In the genomic region with DNA sequence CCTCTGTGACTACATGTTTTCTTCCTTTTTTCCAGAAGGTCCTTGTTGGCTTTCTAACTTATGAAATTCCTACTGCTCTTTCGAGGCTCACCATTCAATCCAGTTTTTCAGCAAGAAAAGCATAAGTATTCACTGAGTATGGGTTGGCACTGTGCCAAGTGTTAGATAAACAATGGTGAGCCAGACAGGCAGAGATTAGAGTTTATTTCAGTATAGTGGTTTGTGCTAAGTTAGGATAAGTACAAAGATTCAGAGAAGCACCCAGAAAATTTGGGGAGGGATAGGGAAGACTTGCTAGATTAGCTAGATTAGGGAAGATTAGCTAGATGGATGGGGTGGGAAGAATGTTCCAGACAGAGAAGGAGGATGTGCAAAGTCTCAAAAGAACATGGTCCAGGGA, we compare ENCODE assay signal across 1 cellular context.
TF ChIP-seq lines count a peak whose summit lies in the region.

No MANE protein-coding gene starts in this region.

TF ChIP-seq in H1, 55 proteins besides CTCF, POLR2A, EP300 and RAD21 (continued from another document):
- TF ChIP-seq, protein P1, sequence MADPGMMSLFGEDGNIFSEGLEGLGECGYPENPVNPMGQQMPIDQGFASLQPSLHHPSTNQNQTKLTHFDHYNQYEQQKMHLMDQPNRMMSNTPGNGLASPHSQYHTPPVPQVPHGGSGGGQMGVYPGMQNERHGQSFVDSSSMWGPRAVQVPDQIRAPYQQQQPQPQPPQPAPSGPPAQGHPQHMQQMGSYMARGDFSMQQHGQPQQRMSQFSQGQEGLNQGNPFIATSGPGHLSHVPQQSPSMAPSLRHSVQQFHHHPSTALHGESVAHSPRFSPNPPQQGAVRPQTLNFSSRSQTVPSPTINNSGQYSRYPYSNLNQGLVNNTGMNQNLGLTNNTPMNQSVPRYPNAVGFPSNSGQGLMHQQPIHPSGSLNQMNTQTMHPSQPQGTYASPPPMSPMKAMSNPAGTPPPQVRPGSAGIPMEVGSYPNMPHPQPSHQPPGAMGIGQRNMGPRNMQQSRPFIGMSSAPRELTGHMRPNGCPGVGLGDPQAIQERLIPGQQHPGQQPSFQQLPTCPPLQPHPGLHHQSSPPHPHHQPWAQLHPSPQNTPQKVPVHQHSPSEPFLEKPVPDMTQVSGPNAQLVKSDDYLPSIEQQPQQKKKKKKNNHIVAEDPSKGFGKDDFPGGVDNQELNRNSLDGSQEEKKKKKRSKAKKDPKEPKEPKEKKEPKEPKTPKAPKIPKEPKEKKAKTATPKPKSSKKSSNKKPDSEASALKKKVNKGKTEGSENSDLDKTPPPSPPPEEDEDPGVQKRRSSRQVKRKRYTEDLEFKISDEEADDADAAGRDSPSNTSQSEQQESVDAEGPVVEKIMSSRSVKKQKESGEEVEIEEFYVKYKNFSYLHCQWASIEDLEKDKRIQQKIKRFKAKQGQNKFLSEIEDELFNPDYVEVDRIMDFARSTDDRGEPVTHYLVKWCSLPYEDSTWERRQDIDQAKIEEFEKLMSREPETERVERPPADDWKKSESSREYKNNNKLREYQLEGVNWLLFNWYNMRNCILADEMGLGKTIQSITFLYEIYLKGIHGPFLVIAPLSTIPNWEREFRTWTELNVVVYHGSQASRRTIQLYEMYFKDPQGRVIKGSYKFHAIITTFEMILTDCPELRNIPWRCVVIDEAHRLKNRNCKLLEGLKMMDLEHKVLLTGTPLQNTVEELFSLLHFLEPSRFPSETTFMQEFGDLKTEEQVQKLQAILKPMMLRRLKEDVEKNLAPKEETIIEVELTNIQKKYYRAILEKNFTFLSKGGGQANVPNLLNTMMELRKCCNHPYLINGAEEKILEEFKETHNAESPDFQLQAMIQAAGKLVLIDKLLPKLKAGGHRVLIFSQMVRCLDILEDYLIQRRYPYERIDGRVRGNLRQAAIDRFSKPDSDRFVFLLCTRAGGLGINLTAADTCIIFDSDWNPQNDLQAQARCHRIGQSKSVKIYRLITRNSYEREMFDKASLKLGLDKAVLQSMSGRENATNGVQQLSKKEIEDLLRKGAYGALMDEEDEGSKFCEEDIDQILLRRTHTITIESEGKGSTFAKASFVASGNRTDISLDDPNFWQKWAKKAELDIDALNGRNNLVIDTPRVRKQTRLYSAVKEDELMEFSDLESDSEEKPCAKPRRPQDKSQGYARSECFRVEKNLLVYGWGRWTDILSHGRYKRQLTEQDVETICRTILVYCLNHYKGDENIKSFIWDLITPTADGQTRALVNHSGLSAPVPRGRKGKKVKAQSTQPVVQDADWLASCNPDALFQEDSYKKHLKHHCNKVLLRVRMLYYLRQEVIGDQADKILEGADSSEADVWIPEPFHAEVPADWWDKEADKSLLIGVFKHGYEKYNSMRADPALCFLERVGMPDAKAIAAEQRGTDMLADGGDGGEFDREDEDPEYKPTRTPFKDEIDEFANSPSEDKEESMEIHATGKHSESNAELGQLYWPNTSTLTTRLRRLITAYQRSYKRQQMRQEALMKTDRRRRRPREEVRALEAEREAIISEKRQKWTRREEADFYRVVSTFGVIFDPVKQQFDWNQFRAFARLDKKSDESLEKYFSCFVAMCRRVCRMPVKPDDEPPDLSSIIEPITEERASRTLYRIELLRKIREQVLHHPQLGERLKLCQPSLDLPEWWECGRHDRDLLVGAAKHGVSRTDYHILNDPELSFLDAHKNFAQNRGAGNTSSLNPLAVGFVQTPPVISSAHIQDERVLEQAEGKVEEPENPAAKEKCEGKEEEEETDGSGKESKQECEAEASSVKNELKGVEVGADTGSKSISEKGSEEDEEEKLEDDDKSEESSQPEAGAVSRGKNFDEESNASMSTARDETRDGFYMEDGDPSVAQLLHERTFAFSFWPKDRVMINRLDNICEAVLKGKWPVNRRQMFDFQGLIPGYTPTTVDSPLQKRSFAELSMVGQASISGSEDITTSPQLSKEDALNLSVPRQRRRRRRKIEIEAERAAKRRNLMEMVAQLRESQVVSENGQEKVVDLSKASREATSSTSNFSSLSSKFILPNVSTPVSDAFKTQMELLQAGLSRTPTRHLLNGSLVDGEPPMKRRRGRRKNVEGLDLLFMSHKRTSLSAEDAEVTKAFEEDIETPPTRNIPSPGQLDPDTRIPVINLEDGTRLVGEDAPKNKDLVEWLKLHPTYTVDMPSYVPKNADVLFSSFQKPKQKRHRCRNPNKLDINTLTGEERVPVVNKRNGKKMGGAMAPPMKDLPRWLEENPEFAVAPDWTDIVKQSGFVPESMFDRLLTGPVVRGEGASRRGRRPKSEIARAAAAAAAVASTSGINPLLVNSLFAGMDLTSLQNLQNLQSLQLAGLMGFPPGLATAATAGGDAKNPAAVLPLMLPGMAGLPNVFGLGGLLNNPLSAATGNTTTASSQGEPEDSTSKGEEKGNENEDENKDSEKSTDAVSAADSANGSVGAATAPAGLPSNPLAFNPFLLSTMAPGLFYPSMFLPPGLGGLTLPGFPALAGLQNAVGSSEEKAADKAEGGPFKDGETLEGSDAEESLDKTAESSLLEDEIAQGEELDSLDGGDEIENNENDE (IDR thresholded peaks at IDR 0.05; ENCODE audit: insufficient replicate concordance, low read length), result no peak
- TF ChIP-seq POLR2AphosphoS5 (IDR thresholded peaks at IDR 0.05; ENCODE audit: low read depth, low read length) (no peak), RNF2 (IDR thresholded peaks at IDR 0.05; ENCODE audit: borderline replicate concordance, low read depth, low read length, missing control alignments, poor library complexity, severe bottlenecking) (no peak)
- TF ChIP-seq, protein P2, sequence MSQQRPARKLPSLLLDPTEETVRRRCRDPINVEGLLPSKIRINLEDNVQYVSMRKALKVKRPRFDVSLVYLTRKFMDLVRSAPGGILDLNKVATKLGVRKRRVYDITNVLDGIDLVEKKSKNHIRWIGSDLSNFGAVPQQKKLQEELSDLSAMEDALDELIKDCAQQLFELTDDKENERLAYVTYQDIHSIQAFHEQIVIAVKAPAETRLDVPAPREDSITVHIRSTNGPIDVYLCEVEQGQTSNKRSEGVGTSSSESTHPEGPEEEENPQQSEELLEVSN (IDR thresholded peaks at IDR 0.05), result no peak
TF ChIP-seq in H1: peak in this region for 0.
